In genomic region chr2:236892721-236893120, GRCh38 we compare ENCODE assay signal across 26 cellular contexts.
A peak's percentile ranks its signal among the peaks of the same experiment; 100 is the strongest.
DNase-seq lines count a peak whose midpoint lies in the region; ATAC-seq and TF ChIP-seq lines count a peak whose summit lies in the region.
"Had no signal": no experiment of that assay in that cellular context is flagged by ENCODE, and none has a peak within 500 bp of the region (broad histone marks: within the 10 kb centered on the region; RNA-seq: fewer than 3 reads in every experiment).

No MANE protein-coding gene starts in this region.

- peaks cover 6% of the 10 kb centered on the region for H3K27me3 Mint-ChIP-seq in activated CD8-positive, alpha-beta T cell treated with anti-CD3 and anti-CD28 coated beads, Interleukin-2, amount 10 ng/mL, durations not matched to agents 7 days and 5 days (ENCODE audit: low read depth)
- H3K27me3 Mint-ChIP-seq in activated CD8-positive, alpha-beta T cell treated with anti-CD3 and anti-CD28 coated beads for 36 hours, result peaks cover 5% of the 10 kb centered on the region
- H3K27me3 Mint-ChIP-seq in endodermal cell (ENCODE audit: insufficient read depth), result peaks cover 22% of the 10 kb centered on the region
- H3K27me3 Mint-ChIP-seq: CD4-positive, alpha-beta T cell had no signal

- no peak overlapping the region for H4K91ac ChIP-seq in neuronal stem cell (ENCODE audit: low read depth, low read length, poor library complexity)

- H4K8ac ChIP-seq in neuronal stem cell (ENCODE audit: low read depth, low read length), result no peak overlapping the region

- intact Hi-C loops in activated CD8-positive, alpha-beta T cell treated with anti-CD3 and anti-CD28 coated beads for 36 hours (cut with micrococcal nuclease), result no loop called here

- peak; percentile 9 for DNase-seq in activated CD8-positive, alpha-beta T cell treated with anti-CD3 and anti-CD28 coated beads, Interleukin-2, amount 10 ng/mL, durations not matched to agents 7 days and 5 days
- no peak for DNase-seq in activated CD8-positive, alpha-beta T cell treated with anti-CD3 and anti-CD28 coated beads for 36 hours
- DNase-seq in NCI-H1694 (lab: John Stamatoyannopoulos, UW) (peak; percentile 39), SJCRH30 (no peak), neuronal stem cell (ENCODE audit: low spot score) (no peak), endodermal cell (no peak), ureter (ENCODE audit: low spot score) (no peak), glomerular visceral epithelial cell (ENCODE audit: extremely low spot score) (no peak)
- DNase-seq: AML-193; CD4-positive, alpha-beta T cell; DMS53; EL; GDM1; Karpas-422; NCI-H1092; NCI-H2081; NCI-H510A; NCI-H82; NK-92 treated with Interleukin-12 subunit alpha and Interleukin-12 subunit beta, amount 100 ng/mL, for 24 hours; Right ventricle myocardium superior; RPMI8226; T-cell had no signal

- no peak overlapping the region for H3K14ac ChIP-seq in neuronal stem cell (ENCODE audit: low read length)

- H3K9me3 ChIP-seq in SJCRH30 (replicated peaks) (no peaks in the 10 kb centered on the region), neuronal stem cell (replicated peaks in 1 of 2; ENCODE audit: control insufficient read depth in 2 of 2, insufficient read depth in 1 of 2, low read depth in 1 of 2, low read length in 2 of 2) (peaks cover 0 to 7% of the 10 kb centered on the region in 2 donors), endodermal cell (ENCODE audit: control insufficient read depth, low read length) (peaks cover 10% of the 10 kb centered on the region)
- H3K9me3 ChIP-seq: A549 had no signal

- H3K27me3 ChIP-seq in SJCRH30, result no peaks in the 10 kb centered on the region
- H3K27me3 ChIP-seq in neuronal stem cell (ENCODE audit: control insufficient read depth in 3 of 3, insufficient read depth in 3 of 3, low read depth in 1 of 3, low read length in 3 of 3), result no peaks in the 10 kb centered on the region
- peaks cover 10% of the 10 kb centered on the region for H3K27me3 ChIP-seq in endodermal cell (ENCODE audit: control insufficient read depth, insufficient read depth, low read length, poor library complexity, severe bottlenecking)
- H3K27me3 ChIP-seq: BLaER1 treated with 17β-estradiol and CSF1 and Interleukin-3, amounts not matched to agents 10 nM and 100 nM had no signal

- no peak for ATAC-seq in activated CD8-positive, alpha-beta T cell treated with anti-CD3 and anti-CD28 coated beads, Interleukin-2, amount 10 ng/mL, durations not matched to agents 7 days and 5 days
- no peak for ATAC-seq in activated CD8-positive, alpha-beta T cell treated with anti-CD3 and anti-CD28 coated beads for 36 hours
- ATAC-seq: A549, GM12878, HepG2, T-cell had no signal

- no peak overlapping the region for H2BK15ac ChIP-seq in neuronal stem cell (ENCODE audit: low read length)

- H3K27ac Mint-ChIP-seq in activated CD8-positive, alpha-beta T cell treated with anti-CD3 and anti-CD28 coated beads, Interleukin-2, amount 10 ng/mL, durations not matched to agents 7 days and 5 days, result no peak overlapping the region
- no peak overlapping the region for H3K27ac Mint-ChIP-seq in activated CD8-positive, alpha-beta T cell treated with anti-CD3 and anti-CD28 coated beads for 36 hours
- H3K27ac Mint-ChIP-seq in endodermal cell, result no peak overlapping the region
- H3K27ac Mint-ChIP-seq: CD4-positive, alpha-beta T cell; T-cell had no signal

- POLR2A ChIA-PET in activated CD8-positive, alpha-beta T cell treated with anti-CD3 and anti-CD28 coated beads, Interleukin-2, amount 10 ng/mL, durations not matched to agents 7 days and 5 days (lab: Charles Lee), result no interaction called here
- POLR2A ChIA-PET in activated CD8-positive, alpha-beta T cell treated with anti-CD3 and anti-CD28 coated beads for 36 hours (lab: Charles Lee), result no interaction called here

- H2AK5ac ChIP-seq in neuronal stem cell (ENCODE audit: low read depth, low read length), result no peak overlapping the region

- no peak overlapping the region for H3K23ac ChIP-seq in neuronal stem cell (ENCODE audit: low read depth, low read length, poor library complexity)

- H3K4me3 ChIP-seq in SJCRH30, result no peak overlapping the region
- H3K4me3 ChIP-seq in neuronal stem cell (ENCODE audit: low read length in 2 of 2), result no peak overlapping the region
- H3K4me3 ChIP-seq in endodermal cell (ENCODE audit: low read length), result no peak overlapping the region
- H3K4me3 ChIP-seq: A549; BLaER1 treated with 17β-estradiol and CSF1 and Interleukin-3, amounts not matched to agents 10 nM and 100 nM; GM12878 had no signal

- H3K9me3 Mint-ChIP-seq in activated CD8-positive, alpha-beta T cell treated with anti-CD3 and anti-CD28 coated beads, Interleukin-2, amount 10 ng/mL, durations not matched to agents 7 days and 5 days (ENCODE audit: insufficient read depth), result no peaks in the 10 kb centered on the region
- no peaks in the 10 kb centered on the region for H3K9me3 Mint-ChIP-seq in activated CD8-positive, alpha-beta T cell treated with anti-CD3 and anti-CD28 coated beads for 36 hours
- H3K9me3 Mint-ChIP-seq in endodermal cell, result no peaks in the 10 kb centered on the region
- H3K9me3 Mint-ChIP-seq: CD4-positive, alpha-beta T cell; T-cell had no signal

- H3K4me1 ChIP-seq in SJCRH30 (peaks cover 19% of the 10 kb centered on the region), neuronal stem cell (ENCODE audit: control insufficient read depth in 2 of 2, insufficient read depth in 1 of 2, low read depth in 1 of 2, low read length in 2 of 2) (peaks cover 3 to 15% of the 10 kb centered on the region in 2 donors), endodermal cell (ENCODE audit: control insufficient read depth, insufficient read depth, low read length) (peaks cover 2% of the 10 kb centered on the region)
- H3K4me1 ChIP-seq: A549 had no signal

- no peak overlapping the region for H3K4ac ChIP-seq in neuronal stem cell (ENCODE audit: low read length)

- H3K4me1 Mint-ChIP-seq in activated CD8-positive, alpha-beta T cell treated with anti-CD3 and anti-CD28 coated beads, Interleukin-2, amount 10 ng/mL, durations not matched to agents 7 days and 5 days (ENCODE audit: low read depth), result no peaks in the 10 kb centered on the region
- no peaks in the 10 kb centered on the region for H3K4me1 Mint-ChIP-seq in activated CD8-positive, alpha-beta T cell treated with anti-CD3 and anti-CD28 coated beads for 36 hours (ENCODE audit: low read depth)
- H3K4me1 Mint-ChIP-seq in endodermal cell, result peaks cover 21% of the 10 kb centered on the region
- H3K4me1 Mint-ChIP-seq: T-cell had no signal

- H2BK5ac ChIP-seq in neuronal stem cell (ENCODE audit: low read length), result no peak overlapping the region

- no CpG with 5 or more reads among the region's 7 CpGs for WGBS in neuronal stem cell (ENCODE audit: extremely low coverage in 2 of 2, insufficient read length in 2 of 2, insufficient replicate concordance in 1 of 2), 2 donors
- 77 to 84% methylated on average over 6 to 7 of the region's 7 CpGs for WGBS in endodermal cell (ENCODE audit: insufficient coverage in 1 of 2, insufficient read length in 1 of 2), 2 experiments

- no peak for TF ChIP-seq CTCF in activated CD8-positive, alpha-beta T cell treated with anti-CD3 and anti-CD28 coated beads for 36 hours (IDR thresholded peaks at IDR 0.05)
- TF ChIP-seq CTCF in endodermal cell (conservative IDR thresholded peaks at IDR 0.05), result no peak

- H3K27ac ChIP-seq in SJCRH30 (peak overlapping the region; percentile 12; the same call in 1 of the 2 replicates), neuronal stem cell (replicated peaks; ENCODE audit: low read length) (no peak overlapping the region), endodermal cell (ENCODE audit: low read depth, low read length) (no peak overlapping the region)
- H3K27ac ChIP-seq: A549; BLaER1 treated with 17β-estradiol and CSF1 and Interleukin-3, amounts not matched to agents 10 nM and 100 nM had no signal

- no peaks in the 10 kb centered on the region for H3K79me1 ChIP-seq in neuronal stem cell (ENCODE audit: low read depth, low read length)

- no peak overlapping the region for H3K4me2 ChIP-seq in neuronal stem cell (ENCODE audit: insufficient read depth, low read length, poor library complexity, severe bottlenecking)
- H3K4me2 ChIP-seq: A549; BLaER1 treated with 17β-estradiol and CSF1 and Interleukin-3, amounts not matched to agents 10 nM and 100 nM had no signal

- no peaks in the 10 kb centered on the region for H3K36me3 Mint-ChIP-seq in activated CD8-positive, alpha-beta T cell treated with anti-CD3 and anti-CD28 coated beads, Interleukin-2, amount 10 ng/mL, durations not matched to agents 7 days and 5 days (ENCODE audit: low read depth)
- H3K36me3 Mint-ChIP-seq in activated CD8-positive, alpha-beta T cell treated with anti-CD3 and anti-CD28 coated beads for 36 hours (ENCODE audit: low read depth), result no peaks in the 10 kb centered on the region
- H3K36me3 Mint-ChIP-seq in endodermal cell (ENCODE audit: low read depth), result no peaks in the 10 kb centered on the region
- H3K36me3 Mint-ChIP-seq: T-cell had no signal

- H2BK12ac ChIP-seq in neuronal stem cell (ENCODE audit: low read length), result no peak overlapping the region

- no peak overlapping the region for H3K18ac ChIP-seq in neuronal stem cell (ENCODE audit: low read length)

- no peak overlapping the region for H2BK120ac ChIP-seq in neuronal stem cell (ENCODE audit: low read depth, low read length)

- CTCF ChIA-PET in activated CD8-positive, alpha-beta T cell treated with anti-CD3 and anti-CD28 coated beads, Interleukin-2, amount 10 ng/mL, durations not matched to agents 7 days and 5 days (lab: Charles Lee), result no interaction called here
- CTCF ChIA-PET in activated CD8-positive, alpha-beta T cell treated with anti-CD3 and anti-CD28 coated beads for 36 hours (lab: Charles Lee), result no interaction called here

- no peaks in the 10 kb centered on the region for H3K36me3 ChIP-seq in SJCRH30
- H3K36me3 ChIP-seq in neuronal stem cell (replicated peaks in 1 of 2; ENCODE audit: control insufficient read depth in 2 of 2, insufficient read depth in 2 of 2, low read length in 2 of 2), result no peaks in the 10 kb centered on the region
- no peaks in the 10 kb centered on the region for H3K36me3 ChIP-seq in endodermal cell (ENCODE audit: control insufficient read depth, insufficient read depth, low read length)
- H3K36me3 ChIP-seq: BLaER1 treated with 17β-estradiol and CSF1 and Interleukin-3, amounts not matched to agents 10 nM and 100 nM had no signal

- no peak overlapping the region for H3K4me3 Mint-ChIP-seq in activated CD8-positive, alpha-beta T cell treated with anti-CD3 and anti-CD28 coated beads, Interleukin-2, amount 10 ng/mL, durations not matched to agents 7 days and 5 days
- H3K4me3 Mint-ChIP-seq in activated CD8-positive, alpha-beta T cell treated with anti-CD3 and anti-CD28 coated beads for 36 hours, result no peak overlapping the region
- H3K4me3 Mint-ChIP-seq in endodermal cell, result no peak overlapping the region
- H3K4me3 Mint-ChIP-seq: CD4-positive, alpha-beta T cell; T-cell had no signal

- H2AFZ ChIP-seq in neuronal stem cell (ENCODE audit: low read length), result peak overlapping the region; percentile 73

- H3K9ac ChIP-seq in neuronal stem cell (ENCODE audit: low read depth, low read length, poor library complexity) (no peak overlapping the region), endodermal cell (ENCODE audit: extremely low read depth, low read length, poor library complexity, severe bottlenecking) (no peak overlapping the region)
- H3K9ac ChIP-seq: BLaER1 treated with 17β-estradiol and CSF1 and Interleukin-3, amounts not matched to agents 10 nM and 100 nM had no signal

Comparison
In these comparisons a context has a peak if more than half of its experiments do, and no peak if none do; other contexts are left out.
1. DNase-seq: peak in activated CD8-positive, alpha-beta T cell treated with anti-CD3 and anti-CD28 coated beads, Interleukin-2, amount 10 ng/mL, durations not matched to agents 7 days and 5 days (single experiment) and NCI-H1694 (single experiment); none in activated CD8-positive, alpha-beta T cell treated with anti-CD3 and anti-CD28 coated beads for 36 hours (single experiment), SJCRH30 (0 of 2), neuronal stem cell (single experiment), endodermal cell (single experiment), ureter (single experiment) and glomerular visceral epithelial cell (single experiment).